In the genomic region with DNA sequence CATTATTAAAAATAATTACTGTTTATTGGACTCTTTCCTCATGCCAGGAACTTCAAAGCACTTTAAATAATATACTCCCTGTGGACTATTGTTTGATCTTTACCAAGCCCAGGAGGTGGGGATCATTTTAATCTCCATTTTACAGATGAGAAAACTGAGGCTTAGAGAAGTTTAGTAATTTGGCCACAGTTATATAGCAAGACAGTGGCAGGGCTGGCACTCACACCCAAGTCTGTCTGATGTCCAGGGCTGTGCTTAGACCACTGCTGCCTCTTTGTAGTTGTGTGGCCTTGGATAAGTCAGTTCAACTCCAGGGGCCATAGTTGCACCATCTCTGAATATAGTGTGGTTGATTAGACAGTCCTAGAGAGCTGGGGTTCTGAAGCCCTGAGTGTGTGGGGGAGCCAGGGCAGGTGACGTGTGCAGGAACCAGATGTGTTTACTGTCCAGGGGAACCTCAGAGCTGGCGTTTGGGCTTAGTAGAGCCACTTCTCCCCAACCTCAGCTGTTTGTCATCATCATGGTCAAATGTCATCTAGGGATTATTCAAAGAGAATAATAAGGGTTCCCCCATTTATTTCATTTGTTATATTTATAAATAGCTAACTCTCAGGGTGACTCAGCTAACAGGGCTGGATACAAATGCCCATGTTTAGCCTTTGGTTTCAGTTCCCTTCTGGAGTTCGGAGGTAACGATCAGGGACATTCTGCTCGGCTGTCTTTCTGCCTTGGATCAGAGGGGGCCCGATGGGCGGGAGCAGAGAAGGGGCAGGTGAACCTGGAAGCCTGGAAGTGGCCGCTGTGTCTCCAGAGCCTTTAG, we compare ENCODE assay signal across 10 cellular contexts.
DNase-seq lines count a peak whose midpoint lies in the region; ATAC-seq and TF ChIP-seq lines count a peak whose summit lies in the region.
"Had no signal": no experiment of that assay in that cellular context is flagged by ENCODE, and none has a peak within 500 bp of the region (broad histone marks: within the 10 kb centered on the region; RNA-seq: fewer than 3 reads in every experiment).

No MANE protein-coding gene starts in this region.

- H3K4me3 Mint-ChIP-seq in glutamatergic neuron (ENCODE audit: unreplicated experiment), result no peak overlapping the region
- H3K4me3 Mint-ChIP-seq in effector memory CD8-positive, alpha-beta T cell, result no peak overlapping the region

- H3K36me3 Mint-ChIP-seq in glutamatergic neuron (ENCODE audit: unreplicated experiment), result peaks cover 14% of the 10 kb centered on the region
- H3K36me3 Mint-ChIP-seq in effector memory CD8-positive, alpha-beta T cell (ENCODE audit: insufficient read depth), result peaks cover 15% of the 10 kb centered on the region

- peaks cover 50% of the 10 kb centered on the region for H3K4me1 Mint-ChIP-seq in glutamatergic neuron (ENCODE audit: low read depth, unreplicated experiment)
- H3K4me1 Mint-ChIP-seq in effector memory CD8-positive, alpha-beta T cell (ENCODE audit: low read depth in 2 of 2), result peaks cover 0 to 4% of the 10 kb centered on the region in 2 donors

- ATAC-seq in GM21447 (IDR thresholded peaks at IDR 0.05; ENCODE audit: unreplicated experiment), result peak; percentile 78
- peak; percentile 77 for ATAC-seq in HG03439 (IDR thresholded peaks at IDR 0.05; ENCODE audit: unreplicated experiment)
- no peak for ATAC-seq in effector memory CD8-positive, alpha-beta T cell (replicated peaks)
- no peak for ATAC-seq in HG02970 (IDR thresholded peaks at IDR 0.05; ENCODE audit: low FRiP score, unreplicated experiment)

- peak; percentile 79 for DNase-seq in GM13977 (ENCODE audit: low spot score)
- DNase-seq in glutamatergic neuron, result no peak
- DNase-seq in effector memory CD8-positive, alpha-beta T cell, result no peak
- no peak for DNase-seq in NCI-H1694 treated with DMSO at 0.1 percent for 48 hours (lab: John Stamatoyannopoulos, UW)
- DNase-seq in stimulated activated CD4-positive, alpha-beta T cell treated with anti-CD3 and anti-CD28 coated beads, Interleukin-2, amount 100 ng/mL, for 24 hours, result no peak
- DNase-seq: heart right ventricle, right lobe of liver had no signal

- in situ Hi-C loops in GM13977 (cut with MboI; ENCODE audit: low pct_unique_long_range_greater_than_20kb, low sequenced_read_pairs, unreplicated experiment), result no loop called here

- H3K27me3 Mint-ChIP-seq in glutamatergic neuron (ENCODE audit: unreplicated experiment), result peaks cover 28% of the 10 kb centered on the region
- no peaks in the 10 kb centered on the region for H3K27me3 Mint-ChIP-seq in effector memory CD8-positive, alpha-beta T cell

- peak overlapping the region; percentile 80 for H3K27ac Mint-ChIP-seq in glutamatergic neuron (ENCODE audit: unreplicated experiment)
- H3K27ac Mint-ChIP-seq in effector memory CD8-positive, alpha-beta T cell, result peak overlapping the region in 1 of 2 donors; percentile 77

- TF ChIP-seq CTCF in GM13977 (IDR thresholded peaks at IDR 0.05; ENCODE audit: extremely low read depth, insufficient read depth, missing control alignments) (no peak), glutamatergic neuron (IDR thresholded peaks at IDR 0.05; ENCODE audit: partially characterized antibody, unreplicated experiment) (no peak)

- H3K9me3 Mint-ChIP-seq in glutamatergic neuron (ENCODE audit: unreplicated experiment), result peaks cover 20% of the 10 kb centered on the region
- H3K9me3 Mint-ChIP-seq in effector memory CD8-positive, alpha-beta T cell, result no peaks in the 10 kb centered on the region

Comparison
In these comparisons a context has a peak if more than half of its experiments do, and no peak if none do; other contexts are left out.
1. ATAC-seq: peak in GM21447 (single experiment) and HG03439 (single experiment); none in effector memory CD8-positive, alpha-beta T cell (single experiment) and HG02970 (single experiment).